Comparison of ENCODE assay signal across 8 cellular contexts in the genomic region with DNA sequence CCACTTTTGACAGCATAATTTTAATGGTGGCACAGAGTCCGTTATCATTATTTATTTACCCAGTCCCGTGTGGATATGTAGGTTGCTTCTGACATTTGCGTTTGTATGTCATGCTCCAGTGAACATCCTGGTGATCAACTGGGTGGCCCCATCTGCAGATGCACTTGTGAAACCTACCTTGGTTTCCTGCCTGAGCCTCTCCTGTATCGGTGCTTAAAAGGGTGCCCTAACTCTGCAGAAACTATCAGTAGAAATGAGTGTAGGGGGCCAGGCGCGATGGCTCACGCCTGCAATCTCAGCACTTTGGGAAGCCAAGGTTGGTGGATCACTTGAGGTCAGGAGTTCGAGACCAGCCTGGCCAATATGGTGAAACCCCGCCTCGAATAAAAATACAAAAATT.
DNase-seq lines count a peak whose midpoint lies in the region; ATAC-seq and TF ChIP-seq lines count a peak whose summit lies in the region.

No MANE protein-coding gene starts in this region.

- TF ChIP-seq CTCF in OCI-LY3 (IDR thresholded peaks at IDR 0.05; ENCODE audit: low read depth, low read length) (no peak), heart right ventricle (IDR thresholded peaks at IDR 0.05) (no peak), esophagus squamous epithelium (IDR thresholded peaks at IDR 0.05) (no peak)

- H3K4me1 ChIP-seq in OCI-LY3 (ENCODE audit: low read length): peaks cover 17% of the 10 kb centered on the region
- H3K4me1 ChIP-seq in heart right ventricle: peaks cover 0 to 16% (median 0%) of the 10 kb centered on the region in 9 donors
- H3K4me1 ChIP-seq in esophagus squamous epithelium: no peaks in the 10 kb centered on the region

- ATAC-seq in GM18502 (IDR thresholded peaks at IDR 0.05; ENCODE audit: poor library complexity, unreplicated experiment): peak; percentile 81
- peak; percentile 65 for ATAC-seq in GM21786 (IDR thresholded peaks at IDR 0.05; ENCODE audit: unreplicated experiment)
- peak; percentile 95 to 98 for ATAC-seq in naive B cell (ENCODE audit: low read depth in 2 of 2)
- no peak for ATAC-seq in heart right ventricle

- DNase-seq in naive B cell: peak; percentile 46
- DNase-seq in SW480 (ENCODE audit: low spot score): no peak
- DNase-seq in heart right ventricle: no peak
- no peak for DNase-seq in hepatic stellate cell (ENCODE audit: low spot score)
- DNase-seq in esophagus squamous epithelium (lab: John Stamatoyannopoulos, UW): no peak

- H3K27me3 ChIP-seq in OCI-LY3 (ENCODE audit: low read depth, low read length): peaks cover 39% of the 10 kb centered on the region
- H3K27me3 ChIP-seq in heart right ventricle: no peaks in the 10 kb centered on the region
- no peaks in the 10 kb centered on the region for H3K27me3 ChIP-seq in esophagus squamous epithelium

- H3K9me3 ChIP-seq in OCI-LY3 (ENCODE audit: insufficient read depth, low read length) (no peaks in the 10 kb centered on the region), heart right ventricle (no peaks in the 10 kb centered on the region), esophagus squamous epithelium (no peaks in the 10 kb centered on the region)

- intact Hi-C loops in heart right ventricle (cut with DNase I) (loop anchor here in 1 of 10 donors (5.0 kb wide), 1 partner anchor 42 kb away; no protein-coding TSS in a partner anchor), esophagus squamous epithelium (cut with DNase I) (no loop called here)

- H3K36me3 ChIP-seq in OCI-LY3 (replicated peaks; ENCODE audit: low read depth, low read length) (no peaks in the 10 kb centered on the region), heart right ventricle (no peaks in the 10 kb centered on the region), esophagus squamous epithelium (no peaks in the 10 kb centered on the region)

- peaks cover 0 to 2% (median 0%) of the 10 kb centered on the region in 7 donors for H3K9me3 Mint-ChIP-seq in naive B cell

- 94 to 95% methylated on average over 10 of the region's 10 CpGs for WGBS in heart right ventricle, 2 donors
- 69 to 89% methylated on average over 8 to 9 of the region's 10 CpGs for WGBS in esophagus squamous epithelium, 2 donors

- peak overlapping the region; percentile 21 for H3K4me2 ChIP-seq in OCI-LY3 (ENCODE audit: low read length)

- H3K79me2 ChIP-seq in OCI-LY3 (ENCODE audit: low read length): no peaks in the 10 kb centered on the region

- no peaks in the 10 kb centered on the region for H4K20me1 ChIP-seq in OCI-LY3 (ENCODE audit: insufficient read depth, low read length)

- H3K9ac ChIP-seq in OCI-LY3 (ENCODE audit: low read length): no peak overlapping the region

- peak overlapping the region in 5 of 6 donors; percentile 13 to 72 (median 34) for H3K27ac Mint-ChIP-seq in naive B cell

- peaks cover 35 to 46% (median 38%) of the 10 kb centered on the region in 3 donors for H3K27me3 Mint-ChIP-seq in naive B cell

- H3K36me3 Mint-ChIP-seq in naive B cell: no peaks in the 10 kb centered on the region

- H3K4me3 ChIP-seq in OCI-LY3 (ENCODE audit: low read length) (no peak overlapping the region), heart right ventricle (no peak overlapping the region), esophagus squamous epithelium (no peak overlapping the region)

- H3K27ac ChIP-seq in OCI-LY3 (ENCODE audit: low read length) (no peak overlapping the region), heart right ventricle (peak overlapping the region in 1 of 10 donors; percentile 15), esophagus squamous epithelium (no peak overlapping the region)

- no peak for TF ChIP-seq POLR2A in esophagus squamous epithelium (IDR thresholded peaks at IDR 0.05)

- peak overlapping the region; percentile 29 to 87 (median 74) for H3K4me3 Mint-ChIP-seq in naive B cell

- peak overlapping the region; percentile 39; the same call in 1 of the 2 replicates for H2AFZ ChIP-seq in OCI-LY3 (ENCODE audit: low read depth, low read length)

- peaks cover 23 to 30% (median 26%) of the 10 kb centered on the region in 3 donors for H3K4me1 Mint-ChIP-seq in naive B cell

Comparison
In these comparisons a context has a peak if more than half of its experiments do, and no peak if none do; other contexts are left out.
1. ATAC-seq: peak in GM18502 (single experiment), GM21786 (single experiment) and naive B cell (2 of 2); none in heart right ventricle (0 of 8).